ENCODE assay signal across 25 cellular contexts in the genomic region with DNA sequence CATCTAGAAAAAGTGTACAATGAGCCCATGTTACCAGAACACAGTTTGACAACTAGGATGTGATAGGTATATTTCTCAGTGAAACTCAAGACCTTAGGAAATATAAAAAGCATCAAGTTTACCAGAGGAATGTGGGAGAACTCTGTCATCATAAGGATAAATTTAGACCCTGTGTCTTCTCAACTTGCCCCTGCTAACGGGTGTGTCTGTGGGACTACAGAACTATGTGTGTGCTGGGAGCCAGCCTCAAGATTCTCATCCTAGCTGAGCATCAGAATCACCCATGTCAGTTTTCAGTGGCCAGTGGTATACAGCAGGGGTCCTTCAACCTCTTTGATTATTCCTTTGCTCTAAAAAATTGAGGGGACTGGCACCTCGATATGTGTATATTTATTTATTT.
"Had no signal": no experiment of that assay in that cellular context is flagged by ENCODE, and none has a peak within 500 bp of the region (broad histone marks: within the 10 kb centered on the region; RNA-seq: fewer than 3 reads in every experiment).

No MANE protein-coding gene starts in this region.

- DNase-seq: colonic mucosa; cortex of kidney; effector CD8-positive, alpha-beta T cell; effector memory CD8-positive, alpha-beta T cell; endodermal cell; erythroblast; esophagus squamous epithelium; foreskin fibroblast; foreskin melanocyte; gastrocnemius medialis; heart left ventricle; hypothalamus; immature natural killer cell; islet precursor cell; kidney; kidney glomerular epithelial cell; left colon; left lung; left ventricle myocardium superior; lower lobe of right lung; mesenchymal stem cell; mucosa of descending colon; naive B cell had no signal

- H3K27me3 ChIP-seq: colonic mucosa, esophagus squamous epithelium, gastrocnemius medialis, heart left ventricle, hepatocyte, left lung had no signal

- H3K9me3 ChIP-seq: colonic mucosa, esophagus squamous epithelium, gastrocnemius medialis, heart left ventricle, left lung, lower lobe of right lung, mucosa of descending colon had no signal

- H3K79me2 ChIP-seq: hepatocyte had no signal

- H3K4me3 ChIP-seq: colonic mucosa, esophagus squamous epithelium, gastrocnemius medialis, heart left ventricle, hepatocyte, left lung, lower lobe of right lung, mucosa of descending colon had no signal

- H3K4me1 ChIP-seq: colonic mucosa, esophagus squamous epithelium, heart left ventricle, left lung, lower lobe of right lung had no signal

- H3K4me2 ChIP-seq: hepatocyte had no signal

- H3K27ac ChIP-seq: colonic mucosa, epithelial cell of prostate, esophagus squamous epithelium, gastrocnemius medialis, heart left ventricle, hepatocyte, left lung, lower lobe of right lung had no signal

- H3K36me3 ChIP-seq: colonic mucosa, gastrocnemius medialis, heart left ventricle, left lung, lower lobe of right lung had no signal

- H2AFZ ChIP-seq: hepatocyte had no signal
